ENCODE assay signal across 10 cellular contexts in genomic region chr11:114308689-114309089, GRCh38. TPM values are rescaled to one million over a fixed set of nuclear protein-coding genes. Genes with fewer than 3 reads are reported as not detected.
DNase-seq lines count a peak whose midpoint lies in the region; ATAC-seq and TF ChIP-seq lines count a peak whose summit lies in the region.
"Had no signal": no experiment of that assay in that cellular context is flagged by ENCODE, and none has a peak within 500 bp of the region (broad histone marks: within the 10 kb centered on the region; RNA-seq: fewer than 3 reads in every experiment).

No MANE protein-coding gene starts in this region.

- H3K4me1 ChIP-seq in Peyer's patch: no peaks in the 10 kb centered on the region

- TF ChIP-seq POLR2A in Peyer's patch (IDR thresholded peaks at IDR 0.05): no peak

- peak; percentile 14 for DNase-seq in COLO668 (lab: John Stamatoyannopoulos, UW; ENCODE audit: unreplicated experiment)
- no peak for DNase-seq in Peyer's patch
- DNase-seq in fibroblast of the aortic adventitia (ENCODE audit: low read depth): peak; percentile 90
- peak; percentile 89 for DNase-seq in renal cortical epithelial cell (ENCODE audit: low read depth)
- no peak for DNase-seq in effector CD4-positive, alpha-beta T cell
- no peak for DNase-seq in stimulated activated CD4-positive, alpha-beta T cell treated with anti-CD3 and anti-CD28 coated beads, Interleukin-4, amount 100 ng/mL, for 24 hours
- DNase-seq: NCI-H1436 treated with DMSO at 0.1 percent for 48 hours had no signal

- H3K4me3 ChIP-seq in Peyer's patch (no peak overlapping the region), fibroblast of the aortic adventitia (ENCODE audit: low read depth, low read length) (peak overlapping the region; percentile 56)

- H3K27ac ChIP-seq in Peyer's patch: peak overlapping the region; percentile 53 to 74 (median 56)

- H3K36me3 ChIP-seq in Peyer's patch: peaks cover 0 to 10% (median 0%) of the 10 kb centered on the region in 3 donors

- no peaks in the 10 kb centered on the region for H3K27me3 ChIP-seq in Peyer's patch

- H3K9me3 ChIP-seq in Peyer's patch: no peaks in the 10 kb centered on the region

- TF ChIP-seq CTCF in Peyer's patch (IDR thresholded peaks at IDR 0.05): no peak
- TF ChIP-seq CTCF in fibroblast of the aortic adventitia (IDR thresholded peaks at IDR 0.05; ENCODE audit: insufficient read depth, low read length): no peak

- ATAC-seq in HG02852 (IDR thresholded peaks at IDR 0.05; ENCODE audit: unreplicated experiment) (no peak), HG03460 (IDR thresholded peaks at IDR 0.05; ENCODE audit: unreplicated experiment) (no peak)

RNA-seq across cellular contexts. Expression of gene NNMT, which starts 12.5 kb away (rescaled TPM):
- total RNA-seq in Peyer's patch: 100 to 1,000 TPM in 3 of 4 donors, 10 to 100 TPM in 1; 43.6 to 413 (median 187) TPM
- 178 and 2,246 TPM in 2 replicates for total RNA-seq in fibroblast of the aortic adventitia (ENCODE audit: low replicate concordance)
- 1,571 and 2,593 TPM in 2 replicates for total RNA-seq in renal cortical epithelial cell
- total RNA-seq: T-helper 2 cell treated with Interferon-gamma antibody and Interleukin-4, amounts not matched to agents 100 ng/mL and 5 ng/mL, for 36 hours had no signal

Comparison
In these comparisons a context has a peak if more than half of its experiments do, and no peak if none do; other contexts are left out.
1. DNase-seq: peak in COLO668 (single experiment), fibroblast of the aortic adventitia (single experiment) and renal cortical epithelial cell (single experiment); none in Peyer's patch (0 of 3), effector CD4-positive, alpha-beta T cell (single experiment) and stimulated activated CD4-positive, alpha-beta T cell treated with anti-CD3 and anti-CD28 coated beads, Interleukin-4, amount 100 ng/mL, for 24 hours (single experiment).